Comparison of ENCODE assay signal across 9 cellular contexts in genomic region chr17:65058615-65059014, GRCh38. TPM values are rescaled to one million over a fixed set of nuclear protein-coding genes. Genes with fewer than 3 reads are reported as not detected.
A peak's percentile ranks its signal among the peaks of the same experiment; 100 is the strongest.
DNase-seq lines count a peak whose midpoint lies in the region; TF ChIP-seq lines count a peak whose summit lies in the region.
"Had no signal": no experiment of that assay in that cellular context is flagged by ENCODE, and none has a peak within 500 bp of the region (broad histone marks: within the 10 kb centered on the region; RNA-seq: fewer than 3 reads in every experiment).

No MANE protein-coding gene starts in this region.

- no peak overlapping the region for H3K14ac ChIP-seq in trophoblast cell (ENCODE audit: low read length)

- peaks cover 53% of the 10 kb centered on the region for H3K4me1 Mint-ChIP-seq in CD14-positive monocyte

- H2AFZ ChIP-seq in trophoblast cell (ENCODE audit: insufficient read depth, low read length, poor library complexity) (no peak overlapping the region), Karpas-422 (ENCODE audit: low read length) (no peak overlapping the region)

- H2AK5ac ChIP-seq in trophoblast cell (ENCODE audit: low read length): no peak overlapping the region

- intact Hi-C loops in CD14-positive monocyte (cut with micrococcal nuclease) (loop anchor here (5.0 kb wide), 4 partner anchors 36 to 81 kb away; no protein-coding TSS in a partner anchor), esophagus squamous epithelium (cut with DNase I) (loop anchor here (10.0 kb wide), 1 partner anchor 74 kb away; no protein-coding TSS in a partner anchor)

- H3K36me3 ChIP-seq in esophagus squamous epithelium: no peaks in the 10 kb centered on the region
- no peaks in the 10 kb centered on the region for H3K36me3 ChIP-seq in trophoblast cell (ENCODE audit: control insufficient read depth in 1 of 2, insufficient read depth in 2 of 2, low read length in 2 of 2)
- H3K36me3 ChIP-seq in brain microvascular endothelial cell (replicated peaks): no peaks in the 10 kb centered on the region
- H3K36me3 ChIP-seq in Karpas-422 (ENCODE audit: insufficient read depth, low read length): peaks cover 11% of the 10 kb centered on the region

- H3K4me1 ChIP-seq in esophagus squamous epithelium: peaks cover 32 to 86% (median 71%) of the 10 kb centered on the region in 3 donors
- H3K4me1 ChIP-seq in trophoblast cell (ENCODE audit: control insufficient read depth in 1 of 2, insufficient read depth in 2 of 2, low read length in 2 of 2): peaks cover 18 to 22% of the 10 kb centered on the region in 2 experiments
- peaks cover 49% of the 10 kb centered on the region for H3K4me1 ChIP-seq in Karpas-422 (ENCODE audit: low read length)

- H3K79me1 ChIP-seq in trophoblast cell (ENCODE audit: low read length): peaks cover 28% of the 10 kb centered on the region

- POLR2A ChIA-PET in RWPE1 (lab: Yijun Ruan, JAX; ENCODE audit: low non-redundant PET): no interaction called here

- in situ Hi-C loops in brain microvascular endothelial cell (cut with HindIII; ENCODE audit: low pct_ligation_motif_present, low sequenced_read_pairs): no loop called here

- H4K12ac ChIP-seq in trophoblast cell (ENCODE audit: low read depth, low read length): no peak overlapping the region

- DNase-seq in CD14-positive monocyte (ENCODE audit: low spot score) (no peak), RWPE1 (ENCODE audit: low spot score) (peak; percentile 79), esophagus squamous epithelium (lab: John Stamatoyannopoulos, UW) (no peak), trophoblast cell (peak; percentile 37 to 48), anterior cingulate cortex (lab: John Stamatoyannopoulos, UW) (no peak), RPMI8226 (no peak), brain microvascular endothelial cell (no peak), Karpas-422 (no peak)
- DNase-seq: NCI-H345 had no signal

- H3K4ac ChIP-seq in trophoblast cell (ENCODE audit: low read depth, low read length): no peak overlapping the region

- peaks cover 0 to 1% (median 0%) of the 10 kb centered on the region in 7 donors for H3K9me3 Mint-ChIP-seq in CD14-positive monocyte

- peak overlapping the region; percentile 100 for H4K91ac ChIP-seq in trophoblast cell (ENCODE audit: low read depth, low read length)

- H2BK12ac ChIP-seq in trophoblast cell (ENCODE audit: low read length): peak overlapping the region; percentile 86

- H3K27me3 ChIP-seq in esophagus squamous epithelium (no peaks in the 10 kb centered on the region), trophoblast cell (ENCODE audit: insufficient read depth, low read length) (no peaks in the 10 kb centered on the region), brain microvascular endothelial cell (replicated peaks) (no peaks in the 10 kb centered on the region), Karpas-422 (ENCODE audit: low read length) (no peaks in the 10 kb centered on the region)

- H3K4me2 ChIP-seq in trophoblast cell (ENCODE audit: low read length) (no peak overlapping the region), Karpas-422 (ENCODE audit: low read depth, low read length, poor library complexity, severe bottlenecking) (no peak overlapping the region)

- H3K36me3 Mint-ChIP-seq in CD14-positive monocyte: peaks cover 0 to 9% of the 10 kb centered on the region in 2 donors

- H3K9ac ChIP-seq in trophoblast cell (ENCODE audit: low read length) (no peak overlapping the region), Karpas-422 (ENCODE audit: low read length) (no peak overlapping the region)

- H3K23ac ChIP-seq in trophoblast cell (ENCODE audit: low read length): no peak overlapping the region

- no peaks in the 10 kb centered on the region for H3K9me2 ChIP-seq in Karpas-422 (replicated peaks; ENCODE audit: insufficient read depth, low read length)

- H3K4me3 ChIP-seq in esophagus squamous epithelium (no peak overlapping the region), trophoblast cell (ENCODE audit: low read depth, low read length) (no peak overlapping the region), brain microvascular endothelial cell (ENCODE audit: low read depth, low read length) (no peak overlapping the region), Karpas-422 (ENCODE audit: low read length) (no peak overlapping the region)

- no peak overlapping the region for H3K18ac ChIP-seq in trophoblast cell (ENCODE audit: low read length)

- H3K27ac ChIP-seq in RWPE1 (peak overlapping the region; percentile 97), esophagus squamous epithelium (peak overlapping the region; percentile 96 to 100 (median 98)), trophoblast cell (ENCODE audit: low read depth, low read length) (peak overlapping the region; percentile 85), brain microvascular endothelial cell (no peak overlapping the region), Karpas-422 (ENCODE audit: low read length) (no peak overlapping the region)

- H4K20me1 ChIP-seq in Karpas-422 (ENCODE audit: insufficient read depth, low read depth, low read length): peaks cover 6% of the 10 kb centered on the region; the same call in 1 of the 2 replicates

- peak overlapping the region; percentile 99 for H2BK120ac ChIP-seq in trophoblast cell (ENCODE audit: insufficient read depth, low read length, poor library complexity)

- H3K9me3 ChIP-seq in esophagus squamous epithelium (no peaks in the 10 kb centered on the region), trophoblast cell (ENCODE audit: insufficient read depth, low read depth, low read length) (no peaks in the 10 kb centered on the region), Karpas-422 (ENCODE audit: low read length) (no peaks in the 10 kb centered on the region)

- H3K4me3 Mint-ChIP-seq in CD14-positive monocyte: no peak overlapping the region

- TF ChIP-seq CTCF in CD14-positive monocyte (IDR thresholded peaks at IDR 0.05) (no peak), RWPE1 (conservative IDR thresholded peaks at IDR 0.05; ENCODE audit: low read depth) (no peak), esophagus squamous epithelium (IDR thresholded peaks at IDR 0.05) (no peak), brain microvascular endothelial cell (IDR thresholded peaks at IDR 0.05; ENCODE audit: low read depth, low read length, missing control alignments) (no peak)

- H3K79me2 ChIP-seq in trophoblast cell (ENCODE audit: control insufficient read depth, insufficient read depth, low read length, poor library complexity) (peaks cover 17% of the 10 kb centered on the region), Karpas-422 (ENCODE audit: low read length) (peaks cover 27% of the 10 kb centered on the region)

- no peak for TF ChIP-seq POLR2A in esophagus squamous epithelium (IDR thresholded peaks at IDR 0.05)

- CTCF ChIA-PET in RWPE1 (lab: Yijun Ruan, JAX): interaction anchor here (1.2 kb wide), 1 partner anchor 42 kb away, joined by 4 read pairs; no protein-coding TSS in a partner anchor

- H3K27me3 Mint-ChIP-seq in CD14-positive monocyte (ENCODE audit: low read depth in 3 of 3): peaks cover 0 to 4% (median 0%) of the 10 kb centered on the region in 3 donors

- H2BK5ac ChIP-seq in trophoblast cell (ENCODE audit: low read depth, low read length, poor library complexity): peak overlapping the region; percentile 66

- H4K8ac ChIP-seq in trophoblast cell (ENCODE audit: low read depth, low read length): peak overlapping the region; percentile 66

- WGBS in esophagus squamous epithelium, 2 donors: 34 to 36% methylated on average over 4 of the region's 4 CpGs
- no CpG with 5 or more reads among the region's 4 CpGs for WGBS in trophoblast cell (ENCODE audit: extremely low coverage, insufficient coverage, insufficient read length)

- peak overlapping the region in 4 of 7 donors; percentile 33 to 77 (median 72) for H3K27ac Mint-ChIP-seq in CD14-positive monocyte

RNA-seq across cellular contexts. Expression of gene GNA13, which starts 2.1 kb away (rescaled TPM):
- polyA plus RNA-seq in CD14-positive monocyte: 10 to 100 TPM; 40.3 to 49.3 TPM
- 10 to 100 TPM; 21.3 to 43.1 (median 35.7) TPM for total RNA-seq in esophagus squamous epithelium
- polyA plus RNA-seq in trophoblast cell (2013): 86.8 and 89.6 TPM in 2 replicates
- total RNA-seq in Karpas-422 (2014; rRNA removed; shearing (Covaris generic); ENCODE audit: low replicate concordance): 123 and 352 TPM in 2 replicates

Comparison
In these comparisons a context has a peak if more than half of its experiments do, and no peak if none do; other contexts are left out.
1. DNase-seq: peak in RWPE1 (single experiment) and trophoblast cell (2 of 2); none in CD14-positive monocyte (single experiment), esophagus squamous epithelium (single experiment), anterior cingulate cortex (0 of 58), RPMI8226 (single experiment), brain microvascular endothelial cell (single experiment) and Karpas-422 (single experiment).
2. H3K27ac ChIP-seq: peak in RWPE1 (single experiment), esophagus squamous epithelium (4 of 4) and trophoblast cell (single experiment); none in brain microvascular endothelial cell (single experiment) and Karpas-422 (single experiment).